Comparison of ENCODE assay signal across 9 cellular contexts in the genomic region with DNA sequence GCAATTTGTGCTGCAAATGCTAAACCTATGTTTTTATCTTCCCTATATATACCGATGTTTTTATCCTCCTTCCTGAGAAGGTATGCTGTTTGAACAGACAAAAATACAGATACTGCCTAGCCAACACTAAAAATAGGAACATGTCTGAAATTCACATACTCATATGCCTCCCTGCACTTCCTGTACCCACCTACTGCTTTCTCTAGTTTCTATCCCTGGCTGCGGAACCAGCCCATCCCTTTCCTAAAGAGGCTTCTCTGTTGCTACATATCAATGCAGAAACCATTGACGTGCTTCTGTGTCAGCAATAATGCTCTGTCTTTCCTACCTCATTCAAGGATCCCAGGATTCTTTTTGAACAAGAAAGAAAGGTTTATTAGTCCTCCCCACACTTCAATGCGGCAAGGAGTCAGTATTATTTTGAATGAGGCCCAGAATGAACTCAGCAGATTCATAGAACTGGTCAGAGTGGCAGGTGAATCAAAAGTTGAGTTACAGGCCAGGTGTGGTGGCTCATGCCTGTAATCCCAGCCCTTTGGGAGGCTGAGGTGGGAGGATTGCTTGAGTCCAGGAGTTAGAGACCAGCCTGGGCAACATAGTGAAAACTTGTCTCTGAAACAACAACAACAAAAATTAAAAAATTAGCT.
A peak's percentile ranks its signal among the peaks of the same experiment; 100 is the strongest.
DNase-seq lines count a peak whose midpoint lies in the region; ATAC-seq and TF ChIP-seq lines count a peak whose summit lies in the region.
"Had no signal": no experiment of that assay in that cellular context is flagged by ENCODE, and none has a peak within 500 bp of the region (broad histone marks: within the 10 kb centered on the region; RNA-seq: fewer than 3 reads in every experiment).

No MANE protein-coding gene starts in this region.

- no peaks in the 10 kb centered on the region for H3K36me3 ChIP-seq in mammary epithelial cell (ENCODE audit: insufficient read depth, low read length)
- no peaks in the 10 kb centered on the region for H3K36me3 ChIP-seq in breast epithelium
- H3K36me3 ChIP-seq in tibial nerve = no peaks in the 10 kb centered on the region

- H3K4me1 ChIP-seq in mammary epithelial cell (ENCODE audit: insufficient read depth, low read length) (no peaks in the 10 kb centered on the region), breast epithelium (no peaks in the 10 kb centered on the region), tibial nerve (no peaks in the 10 kb centered on the region)

- dilution Hi-C loops in mammary epithelial cell (cut with HindIII; ENCODE audit: low sequenced_read_pairs) = no loop called here

- no TSS peak for BruUV-seq in mammary epithelial cell (replicated peaks; lab: Mats Ljungman, UMichigan)

- H3K9me3 ChIP-seq in mammary epithelial cell (replicated peaks; ENCODE audit: insufficient read depth, low read length) = no peaks in the 10 kb centered on the region
- no peaks in the 10 kb centered on the region for H3K9me3 ChIP-seq in breast epithelium
- no peaks in the 10 kb centered on the region for H3K9me3 ChIP-seq in tibial nerve

- intact Hi-C loops in mammary epithelial cell (cut with micrococcal nuclease) (no loop called here), breast epithelium (cut with DNase I; ENCODE audit: low total_unique reads) (no loop called here)

- TF ChIP-seq CTCF in mammary epithelial cell (conservative IDR thresholded peaks at IDR 0.05 in 1 of 2, IDR thresholded peaks at IDR 0.05 in 1 of 2; ENCODE audit: extremely low read depth in 1 of 2, insufficient read depth in 1 of 2, low read depth in 1 of 2, low read length in 2 of 2) (no peak), breast epithelium (IDR thresholded peaks at IDR 0.05) (no peak), tibial nerve (IDR thresholded peaks at IDR 0.05) (no peak)

- peak overlapping the region; percentile 42 for H2AFZ ChIP-seq in mammary epithelial cell (ENCODE audit: low read depth, low read length)

- no peaks in the 10 kb centered on the region for H4K20me1 ChIP-seq in mammary epithelial cell (ENCODE audit: insufficient read depth, low read length)

- CTCF ChIA-PET in mammary epithelial cell (lab: Charles Lee; ENCODE audit: low non-redundant PET) = no interaction called here

- H3K4me3 ChIP-seq in mammary epithelial cell (replicated peaks in 1 of 3; ENCODE audit: insufficient read depth in 1 of 3, low read depth in 2 of 3, low read length in 3 of 3) (no peak overlapping the region), breast epithelium (no peak overlapping the region), tibial nerve (no peak overlapping the region)

- TF ChIP-seq POLR2A in breast epithelium (IDR thresholded peaks at IDR 0.05) (no peak), tibial nerve (IDR thresholded peaks at IDR 0.05) (no peak)

- no peaks in the 10 kb centered on the region for H3K79me2 ChIP-seq in mammary epithelial cell (ENCODE audit: insufficient read depth, low read length)

- H3K27me3 ChIP-seq in mammary epithelial cell (ENCODE audit: insufficient read depth, low read length) (no peaks in the 10 kb centered on the region), breast epithelium (no peaks in the 10 kb centered on the region), tibial nerve (no peaks in the 10 kb centered on the region)

- no peak for DNase-seq in mammary epithelial cell
- no peak for DNase-seq in breast epithelium (ENCODE audit: low spot score in 2 of 2)
- peak; percentile 85 for DNase-seq in NOMO-1 treated with DMSO at 0.1 percent for 48 hours (lab: John Stamatoyannopoulos, UW; ENCODE audit: unreplicated experiment)
- no peak for DNase-seq in stimulated activated naive CD8-positive, alpha-beta T cell treated with anti-CD3 and anti-CD28 coated beads, Interleukin-15, Interleukin-2, amounts not matched to agents 100 U/mL and 50 U/mL, for 24 hours
- DNase-seq in NCI-H1105 (lab: John Stamatoyannopoulos, UW) = no peak
- DNase-seq in tibial nerve (ENCODE audit: low spot score in 2 of 2) = no peak
- DNase-seq in DMS 273 (lab: John Stamatoyannopoulos, UW; ENCODE audit: unreplicated experiment) = no peak
- DNase-seq: T1000 had no signal

- H3K9ac ChIP-seq in mammary epithelial cell (ENCODE audit: insufficient read depth, low read length) = no peak overlapping the region

- in situ Hi-C loops in mammary epithelial cell (cut with MboI; ENCODE audit: low sequenced_read_pairs in 2 of 2) = no loop called here

- no peak overlapping the region for H3K4me2 ChIP-seq in mammary epithelial cell (ENCODE audit: insufficient read depth, low read depth, low read length)

- no peak overlapping the region for H3K27ac ChIP-seq in mammary epithelial cell (ENCODE audit: insufficient read depth, low read depth, low read length)
- H3K27ac ChIP-seq in breast epithelium = no peak overlapping the region
- H3K27ac ChIP-seq in tibial nerve = no peak overlapping the region

- TF ChIP-seq EP300 in tibial nerve (IDR thresholded peaks at IDR 0.05) = peak in 1 of 2 donors; percentile 30

- 71% methylated on average over 4 of the region's 4 CpGs for WGBS in mammary epithelial cell (ENCODE audit: low coverage, missing lambda C conversion rate)
- WGBS in tibial nerve, 2 donors = 60 to 69% methylated on average over 4 of the region's 4 CpGs

- ATAC-seq in HG02798 (IDR thresholded peaks at IDR 0.05; ENCODE audit: poor library complexity, unreplicated experiment) = peak; percentile 85
- peak; percentile 66 for ATAC-seq in stimulated activated naive CD8-positive, alpha-beta T cell treated with anti-CD3 and anti-CD28 coated beads, Interleukin-15, Interleukin-2, amounts not matched to agents 100 U/mL and 50 U/mL, for 24 hours
